ENCODE assay signal across 9 cellular contexts in genomic region chr10:30639946-30640786, GRCh38. TPM values are rescaled to one million over a fixed set of nuclear protein-coding genes. Genes with fewer than 3 reads are reported as not detected.
DNase-seq lines count a peak whose midpoint lies in the region; ATAC-seq and TF ChIP-seq lines count a peak whose summit lies in the region.
"Had no signal": no experiment of that assay in that cellular context is flagged by ENCODE, and none has a peak within 500 bp of the region (broad histone marks: within the 10 kb centered on the region; RNA-seq: fewer than 3 reads in every experiment).

No MANE protein-coding gene starts in this region.

- H3K9me2 ChIP-seq in Loucy (replicated peaks; ENCODE audit: low read depth, low read length): no peaks in the 10 kb centered on the region

- H3K27ac Mint-ChIP-seq in activated T-cell treated with anti-CD3 and anti-CD28 coated beads, Interleukin-2, amount 50 U/mL, for 24 hours: no peak overlapping the region

- H3K36me3 ChIP-seq in Loucy (ENCODE audit: insufficient read depth, low read length): no peaks in the 10 kb centered on the region
- H3K36me3 ChIP-seq in sigmoid colon: no peaks in the 10 kb centered on the region

- no peaks in the 10 kb centered on the region for H3K9me3 ChIP-seq in Loucy (ENCODE audit: insufficient read depth, low read depth, low read length)
- H3K9me3 ChIP-seq in sigmoid colon: no peaks in the 10 kb centered on the region

- H3K9ac ChIP-seq in Loucy (ENCODE audit: low read depth, low read length, poor library complexity, severe bottlenecking): no peak overlapping the region

- no peak for TF ChIP-seq EP300 in sigmoid colon (IDR thresholded peaks at IDR 0.05)

- H3F3A ChIP-seq in Loucy (ENCODE audit: low read depth): no peaks in the 10 kb centered on the region

- no peak overlapping the region for H3K4me2 ChIP-seq in Loucy (ENCODE audit: low read depth, low read length, poor library complexity, severe bottlenecking)

- no peaks in the 10 kb centered on the region for H3K36me3 Mint-ChIP-seq in activated T-cell treated with anti-CD3 and anti-CD28 coated beads, Interleukin-2, amount 50 U/mL, for 4 hours (ENCODE audit: insufficient read depth)
- H3K36me3 Mint-ChIP-seq in activated T-cell treated with anti-CD3 and anti-CD28 coated beads, Interleukin-2, amount 50 U/mL, for 24 hours (ENCODE audit: low read depth): no peaks in the 10 kb centered on the region

- H3K27ac ChIP-seq in sigmoid colon: no peak overlapping the region

- H2AFZ ChIP-seq in Loucy (ENCODE audit: low read length): no peak overlapping the region

- no peaks in the 10 kb centered on the region for H3K79me2 ChIP-seq in Loucy (ENCODE audit: insufficient read depth, low read length)

- H3K4me3 ChIP-seq in Loucy (ENCODE audit: low read length, poor library complexity, severe bottlenecking): no peak overlapping the region
- H3K4me3 ChIP-seq in WI38 (ENCODE audit: low read depth, low read length): no peak overlapping the region
- no peak overlapping the region for H3K4me3 ChIP-seq in sigmoid colon

- TF ChIP-seq POLR2A in sigmoid colon (IDR thresholded peaks at IDR 0.05): no peak

- TF ChIP-seq CTCF in Loucy (conservative IDR thresholded peaks at IDR 0.05; ENCODE audit: low read length) (peak; percentile 88), WI38 (IDR thresholded peaks at IDR 0.05; ENCODE audit: low read depth, low read length) (peak; percentile 78), sigmoid colon (IDR thresholded peaks at IDR 0.05) (peak; percentile 63 to 85 (median 72))

- H3K9me3 Mint-ChIP-seq in activated T-cell treated with anti-CD3 and anti-CD28 coated beads, Interleukin-2, amount 50 U/mL, for 4 hours: no peaks in the 10 kb centered on the region
- no peaks in the 10 kb centered on the region for H3K9me3 Mint-ChIP-seq in activated T-cell treated with anti-CD3 and anti-CD28 coated beads, Interleukin-2, amount 50 U/mL, for 24 hours
- H3K9me3 Mint-ChIP-seq: central memory CD8-positive, alpha-beta T cell had no signal

- intact Hi-C loops in Right ventricle myocardium superior (cut with DNase I) (no loop called here), sigmoid colon (cut with DNase I) (no loop called here)

- H3K4me1 ChIP-seq in Loucy (ENCODE audit: insufficient read depth, low read length, poor library complexity, severe bottlenecking) (no peaks in the 10 kb centered on the region), sigmoid colon (peaks cover 0 to 14% (median 8%) of the 10 kb centered on the region in 4 donors)

- no peak for DNase-seq in activated T-cell treated with anti-CD3 and anti-CD28 coated beads, Interleukin-2, amount 50 U/mL, for 4 hours
- DNase-seq in activated T-cell treated with anti-CD3 and anti-CD28 coated beads, Interleukin-2, amount 50 U/mL, for 24 hours: no peak
- DNase-seq in Right ventricle myocardium superior (no peak), sigmoid colon (no peak)

- no peak overlapping the region for H3K4me3 Mint-ChIP-seq in activated T-cell treated with anti-CD3 and anti-CD28 coated beads, Interleukin-2, amount 50 U/mL, for 4 hours
- no peak overlapping the region for H3K4me3 Mint-ChIP-seq in activated T-cell treated with anti-CD3 and anti-CD28 coated beads, Interleukin-2, amount 50 U/mL, for 24 hours
- H3K4me3 Mint-ChIP-seq: central memory CD8-positive, alpha-beta T cell had no signal

- peak; percentile 25 to 27 for ATAC-seq in activated T-cell treated with anti-CD3 and anti-CD28 coated beads, Interleukin-2, amount 50 U/mL, for 4 hours
- ATAC-seq in Right ventricle myocardium superior (ENCODE audit: poor library complexity) (peak; percentile 56), GM18858 (IDR thresholded peaks at IDR 0.05; ENCODE audit: unreplicated experiment) (no peak), GM18873 (IDR thresholded peaks at IDR 0.05; ENCODE audit: low FRiP score, unreplicated experiment) (no peak)

- H3K27me3 Mint-ChIP-seq in activated T-cell treated with anti-CD3 and anti-CD28 coated beads, Interleukin-2, amount 50 U/mL, for 4 hours (ENCODE audit: low read depth): peaks cover 36% of the 10 kb centered on the region
- peaks cover 48% of the 10 kb centered on the region for H3K27me3 Mint-ChIP-seq in activated T-cell treated with anti-CD3 and anti-CD28 coated beads, Interleukin-2, amount 50 U/mL, for 24 hours

- no peaks in the 10 kb centered on the region for H3K4me1 Mint-ChIP-seq in activated T-cell treated with anti-CD3 and anti-CD28 coated beads, Interleukin-2, amount 50 U/mL, for 4 hours (ENCODE audit: low read depth)
- peaks cover 11% of the 10 kb centered on the region for H3K4me1 Mint-ChIP-seq in activated T-cell treated with anti-CD3 and anti-CD28 coated beads, Interleukin-2, amount 50 U/mL, for 24 hours (ENCODE audit: low read depth)
- H3K4me1 Mint-ChIP-seq: central memory CD8-positive, alpha-beta T cell had no signal

- WGBS in sigmoid colon, 2 donors: 46 to 52% methylated on average over 6 of the region's 6 CpGs

- no peaks in the 10 kb centered on the region for H4K20me1 ChIP-seq in Loucy (ENCODE audit: insufficient read depth, low read length, poor library complexity, severe bottlenecking)

- H3K27me3 ChIP-seq in Loucy (ENCODE audit: insufficient read depth, low read length, poor library complexity, severe bottlenecking) (no peaks in the 10 kb centered on the region), sigmoid colon (no peaks in the 10 kb centered on the region)

RNA-seq across cellular contexts. Expression of gene LYZL2, which starts 10.6 kb away (rescaled TPM):
- total RNA-seq in activated T-cell treated with anti-CD3 and anti-CD28 coated beads, Interleukin-2, amount 50 U/mL, for 4 hours: not detected
- total RNA-seq in Right ventricle myocardium superior (not detected), sigmoid colon (not detected)
- polyA plus RNA-seq in sigmoid colon: not detected

Comparison
In these comparisons a context has a peak if more than half of its experiments do, and no peak if none do; other contexts are left out.
1. ATAC-seq: peak in activated T-cell treated with anti-CD3 and anti-CD28 coated beads, Interleukin-2, amount 50 U/mL, for 4 hours (2 of 2) and Right ventricle myocardium superior (single experiment); none in GM18858 (single experiment) and GM18873 (single experiment).
2. Peak in every context shown above with its lines, with median percentiles within 50 percentile points of each other: CTCF ChIP-seq.